In genomic region chr15:70504988-70505387, GRCh38 we compare ENCODE assay signal across 12 cellular contexts.
DNase-seq lines count a peak whose midpoint lies in the region; ATAC-seq, FAIRE-seq and TF ChIP-seq lines count a peak whose summit lies in the region.
"Had no signal": no experiment of that assay in that cellular context is flagged by ENCODE, and none has a peak within 500 bp of the region (broad histone marks: within the 10 kb centered on the region; RNA-seq: fewer than 3 reads in every experiment).

No MANE protein-coding gene starts in this region.

- ATAC-seq in HG03432 (IDR thresholded peaks at IDR 0.05; ENCODE audit: unreplicated experiment) (peak; percentile 0), HG03457 (IDR thresholded peaks at IDR 0.05; ENCODE audit: unreplicated experiment) (no peak)
- ATAC-seq: K562 had no signal

- peaks cover 73% of the 10 kb centered on the region for H3K4me1 Mint-ChIP-seq in T-helper 1 cell treated with Interleukin-12 subunit alpha and Interleukin-12 subunit beta and Interleukin-4 antibody, amounts not matched to agents 30 μg/mL and 1 μg/mL, for 36 hours (ENCODE audit: low read depth)
- H3K4me1 Mint-ChIP-seq in activated T-helper 2 cell treated with anti-CD3 and anti-CD28 coated beads, Interferon-gamma antibody, Interleukin-2, Interleukin-4, amounts not matched to agents 10 μg/mL and 5 μg/mL and 100 μg/mL, durations not matched to agents 14 hours and 24 hours and 36 hours (ENCODE audit: low read depth), result peaks cover 68% of the 10 kb centered on the region
- peaks cover 48% of the 10 kb centered on the region for H3K4me1 Mint-ChIP-seq in nephron

- no peak for TF ChIP-seq POLR2A in GM12892 (IDR thresholded peaks at IDR 0.05; ENCODE audit: low read depth, low read length)

- H3K27ac Mint-ChIP-seq in T-helper 1 cell treated with Interleukin-12 subunit alpha and Interleukin-12 subunit beta and Interleukin-4 antibody, amounts not matched to agents 30 μg/mL and 1 μg/mL, for 36 hours, result peak overlapping the region; percentile 58
- peak overlapping the region; percentile 64 for H3K27ac Mint-ChIP-seq in activated T-helper 2 cell treated with anti-CD3 and anti-CD28 coated beads, Interferon-gamma antibody, Interleukin-2, Interleukin-4, amounts not matched to agents 10 μg/mL and 5 μg/mL and 100 μg/mL, durations not matched to agents 14 hours and 24 hours and 36 hours
- peak overlapping the region in 2 of 3 experiments; percentile 70 to 80 for H3K27ac Mint-ChIP-seq in nephron

- DNase-seq in T-helper 1 cell (no peak), substantia nigra (lab: John Stamatoyannopoulos, UW) (no peak), GM12892 (ENCODE audit: insufficient read length) (no peak)
- DNase-seq in activated T-helper 2 cell treated with anti-CD3 and anti-CD28 coated beads, Interferon-gamma antibody, Interleukin-2, Interleukin-4, amounts not matched to agents 10 μg/mL and 5 μg/mL and 100 μg/mL, durations not matched to agents 14 hours and 24 hours and 36 hours (ENCODE audit: low spot score), result no peak
- DNase-seq: 8988T, H7 had no signal

- H3K4me3 Mint-ChIP-seq in T-helper 1 cell treated with Interleukin-12 subunit alpha and Interleukin-12 subunit beta and Interleukin-4 antibody, amounts not matched to agents 30 μg/mL and 1 μg/mL, for 36 hours, result peak overlapping the region; percentile 45
- H3K4me3 Mint-ChIP-seq in activated T-helper 2 cell treated with anti-CD3 and anti-CD28 coated beads, Interferon-gamma antibody, Interleukin-2, Interleukin-4, amounts not matched to agents 10 μg/mL and 5 μg/mL and 100 μg/mL, durations not matched to agents 14 hours and 24 hours and 36 hours (ENCODE audit: low read depth), result peak overlapping the region; percentile 14
- no peak overlapping the region for H3K4me3 Mint-ChIP-seq in nephron

- H3K36me3 Mint-ChIP-seq in T-helper 1 cell treated with Interleukin-12 subunit alpha and Interleukin-12 subunit beta and Interleukin-4 antibody, amounts not matched to agents 30 μg/mL and 1 μg/mL, for 36 hours (ENCODE audit: low read depth), result peaks cover 10% of the 10 kb centered on the region
- H3K36me3 Mint-ChIP-seq in activated T-helper 2 cell treated with anti-CD3 and anti-CD28 coated beads, Interferon-gamma antibody, Interleukin-2, Interleukin-4, amounts not matched to agents 10 μg/mL and 5 μg/mL and 100 μg/mL, durations not matched to agents 14 hours and 24 hours and 36 hours (ENCODE audit: low read depth), result peaks cover 10% of the 10 kb centered on the region
- H3K36me3 Mint-ChIP-seq in nephron (ENCODE audit: low read depth), result peaks cover 7% of the 10 kb centered on the region

- no peaks in the 10 kb centered on the region for H3K27me3 Mint-ChIP-seq in T-helper 1 cell treated with Interleukin-12 subunit alpha and Interleukin-12 subunit beta and Interleukin-4 antibody, amounts not matched to agents 30 μg/mL and 1 μg/mL, for 36 hours (ENCODE audit: low read depth)
- H3K27me3 Mint-ChIP-seq in activated T-helper 2 cell treated with anti-CD3 and anti-CD28 coated beads, Interferon-gamma antibody, Interleukin-2, Interleukin-4, amounts not matched to agents 10 μg/mL and 5 μg/mL and 100 μg/mL, durations not matched to agents 14 hours and 24 hours and 36 hours (ENCODE audit: low read depth), result peaks cover 13% of the 10 kb centered on the region
- peaks cover 19% of the 10 kb centered on the region for H3K27me3 Mint-ChIP-seq in nephron (ENCODE audit: low read depth)

- H3K9me3 Mint-ChIP-seq in T-helper 1 cell treated with Interleukin-12 subunit alpha and Interleukin-12 subunit beta and Interleukin-4 antibody, amounts not matched to agents 30 μg/mL and 1 μg/mL, for 36 hours, result peaks cover 13% of the 10 kb centered on the region
- H3K9me3 Mint-ChIP-seq in activated T-helper 2 cell treated with anti-CD3 and anti-CD28 coated beads, Interferon-gamma antibody, Interleukin-2, Interleukin-4, amounts not matched to agents 10 μg/mL and 5 μg/mL and 100 μg/mL, durations not matched to agents 14 hours and 24 hours and 36 hours, result peaks cover 19% of the 10 kb centered on the region
- peaks cover 12% of the 10 kb centered on the region for H3K9me3 Mint-ChIP-seq in nephron

- intact Hi-C loops in activated T-helper 2 cell treated with anti-CD3 and anti-CD28 coated beads, Interferon-gamma antibody, Interleukin-2, Interleukin-4, amounts not matched to agents 10 μg/mL and 5 μg/mL and 100 μg/mL, durations not matched to agents 14 hours and 24 hours and 36 hours (cut with micrococcal nuclease), result loop anchor here (1.0 to 5.0 kb wide), 5 partner anchors 14 to 748 kb away; no protein-coding TSS in a partner anchor

- H3K27ac ChIP-seq in substantia nigra (ENCODE audit: low read depth, low read length, poor library complexity, severe bottlenecking), result no peak overlapping the region
- H3K27ac ChIP-seq: tibial nerve had no signal

- TF ChIP-seq CTCF in nephron (IDR thresholded peaks at IDR 0.05; ENCODE audit: unreplicated experiment in 3 of 3), result no peak

- no peak for FAIRE-seq in GM12892 (lab: Jason Lieb, UNC)
- FAIRE-seq: K562 had no signal

Comparison
In these comparisons a context has a peak if more than half of its experiments do, and no peak if none do; other contexts are left out.
1. H3K4me3 Mint-ChIP-seq: peak in T-helper 1 cell treated with Interleukin-12 subunit alpha and Interleukin-12 subunit beta and Interleukin-4 antibody, amounts not matched to agents 30 μg/mL and 1 μg/mL, for 36 hours (single experiment) and activated T-helper 2 cell treated with anti-CD3 and anti-CD28 coated beads, Interferon-gamma antibody, Interleukin-2, Interleukin-4, amounts not matched to agents 10 μg/mL and 5 μg/mL and 100 μg/mL, durations not matched to agents 14 hours and 24 hours and 36 hours (single experiment); none in nephron (0 of 3).
2. Peak in every context shown above with its lines, with median percentiles within 50 percentile points of each other: H3K27ac Mint-ChIP-seq.